In the genomic region with DNA sequence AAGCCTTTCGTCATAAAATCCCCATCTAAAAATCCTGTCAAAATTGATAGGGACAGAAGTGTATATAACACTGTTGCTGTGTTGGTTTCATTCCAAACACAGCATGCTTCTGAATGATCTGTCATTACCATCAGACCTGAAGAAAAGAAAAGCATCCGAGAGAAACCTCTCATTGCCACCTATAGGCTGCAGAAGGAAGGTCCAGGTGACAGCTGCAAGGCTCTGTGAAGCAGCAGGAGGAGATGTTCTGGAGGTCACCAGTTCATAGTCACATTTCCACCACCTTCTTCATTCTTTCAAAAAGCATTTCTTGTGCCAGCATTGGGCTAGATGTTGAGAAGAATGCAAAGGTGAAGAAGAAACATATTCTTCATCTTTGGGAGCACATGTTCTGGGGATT, we compare ENCODE assay signal across 12 cellular contexts.
DNase-seq lines count a peak whose midpoint lies in the region; ATAC-seq and TF ChIP-seq lines count a peak whose summit lies in the region.
"Had no signal": no experiment of that assay in that cellular context is flagged by ENCODE, and none has a peak within 500 bp of the region (broad histone marks: within the 10 kb centered on the region; RNA-seq: fewer than 3 reads in every experiment).

No MANE protein-coding gene starts in this region.

- peak; percentile 73 for ATAC-seq in GM18868 (IDR thresholded peaks at IDR 0.05; ENCODE audit: unreplicated experiment)
- no peak for ATAC-seq in T-helper 17 cell

- no peak overlapping the region for H3K4me3 Mint-ChIP-seq in T-helper 17 cell
- H3K4me3 Mint-ChIP-seq: B cell; dendritic cell treated with granulocyte-macrophage colony-stimulating factor and Interleukin-4, amounts not matched to agents 40 ng/mL and 50 ng/mL, for 4 days; stimulated activated naive CD8-positive, alpha-beta T cell treated with anti-CD3 and anti-CD28 coated beads, Interleukin-15, Interleukin-2, amounts not matched to agents 100 ng/mL and 50 ng/mL, for 24 hours had no signal

- no peaks in the 10 kb centered on the region for H3K27me3 ChIP-seq in GM23248 (replicated peaks; ENCODE audit: insufficient read depth)

- no peaks in the 10 kb centered on the region for H3K9me2 ChIP-seq in GM23248 (ENCODE audit: insufficient read depth)

- no peaks in the 10 kb centered on the region for H3K4me1 Mint-ChIP-seq in T-helper 17 cell
- H3K4me1 Mint-ChIP-seq: B cell had no signal

- WGBS in GM23248 (ENCODE audit: low coverage in 1 of 2, low lambda C conversion rate in 2 of 2, missing lambda C conversion rate in 2 of 2), 2 experiments: 57 to 70% methylated on average over 2 of the region's 2 CpGs

- in situ Hi-C loops in GM23248 (cut with MboI): no loop called here

- no peaks in the 10 kb centered on the region for H3K27me3 Mint-ChIP-seq in T-helper 17 cell
- H3K27me3 Mint-ChIP-seq: B cell; dendritic cell treated with granulocyte-macrophage colony-stimulating factor and Interleukin-4, amounts not matched to agents 40 ng/mL and 50 ng/mL, for 4 days had no signal

- no peak overlapping the region for H3K27ac ChIP-seq in 22Rv1
- no peak overlapping the region for H3K27ac ChIP-seq in GM23248

- no peak overlapping the region for H2AFZ ChIP-seq in GM23248

- H3K4me3 ChIP-seq in epithelial cell of esophagus (ENCODE audit: low read length) (no peak overlapping the region), GM23248 (no peak overlapping the region)

- no peaks in the 10 kb centered on the region for H3K36me3 ChIP-seq in GM23248 (ENCODE audit: low read depth)

- no peak overlapping the region for H3K9ac ChIP-seq in GM23248

- no peak overlapping the region for H3K27ac Mint-ChIP-seq in T-helper 17 cell
- H3K27ac Mint-ChIP-seq: B cell; dendritic cell treated with granulocyte-macrophage colony-stimulating factor and Interleukin-4, amounts not matched to agents 40 ng/mL and 50 ng/mL, for 4 days; stimulated activated naive CD8-positive, alpha-beta T cell treated with anti-CD3 and anti-CD28 coated beads, Interleukin-15, Interleukin-2, amounts not matched to agents 100 ng/mL and 50 ng/mL, for 24 hours had no signal

- TF ChIP-seq CTCF in 22Rv1 (IDR thresholded peaks at IDR 0.05) (peak; percentile 35; the same call in 1 of the 2 replicates), epithelial cell of esophagus (IDR thresholded peaks at IDR 0.05; ENCODE audit: insufficient read depth, low read depth, low read length, missing control alignments) (peak; percentile 68)

- H3K79me2 ChIP-seq in GM23248 (ENCODE audit: insufficient read depth): no peaks in the 10 kb centered on the region

- no peaks in the 10 kb centered on the region for H3K36me3 Mint-ChIP-seq in T-helper 17 cell (ENCODE audit: low read depth)

- H3K4me2 ChIP-seq in GM23248 (ENCODE audit: unreplicated experiment): no peak overlapping the region

- H4K20me1 ChIP-seq in GM23248 (ENCODE audit: insufficient read depth): no peaks in the 10 kb centered on the region

- no peaks in the 10 kb centered on the region for H3F3A ChIP-seq in GM23248 (ENCODE audit: insufficient read depth)

- no peaks in the 10 kb centered on the region for H3K4me1 ChIP-seq in GM23248 (ENCODE audit: insufficient read depth)

- DNase-seq in NCI-H526 (lab: John Stamatoyannopoulos, UW): peak; percentile 42 to 66
- peak; percentile 44 for DNase-seq in epithelial cell of esophagus (ENCODE audit: low read depth)
- DNase-seq in SHP77 treated with DMSO at 0.1 percent for 48 hours (lab: John Stamatoyannopoulos, UW): no peak
- DNase-seq in T-helper 17 cell: no peak
- DNase-seq in GM23248: no peak
- no peak for DNase-seq in effector CD8-positive, alpha-beta T cell (lab: John Stamatoyannopoulos, UW)
- DNase-seq: hippocampal formation had no signal

- H3K9me3 ChIP-seq in T-helper 17 cell (ENCODE audit: control insufficient read depth, low read length, poor library complexity, severe bottlenecking) (no peaks in the 10 kb centered on the region), GM23248 (ENCODE audit: low read depth) (no peaks in the 10 kb centered on the region)

Comparison
In these comparisons a context has a peak if more than half of its experiments do, and no peak if none do; other contexts are left out.
1. DNase-seq: peak in NCI-H526 (2 of 2) and epithelial cell of esophagus (single experiment); none in SHP77 treated with DMSO at 0.1 percent for 48 hours (single experiment), T-helper 17 cell (0 of 3), GM23248 (single experiment) and effector CD8-positive, alpha-beta T cell (single experiment).